Comparison of ENCODE assay signal across 1 cellular context in genomic region chr19:35739275-35740107, GRCh38.
A peak's percentile ranks its signal among the peaks of the same experiment; 100 is the strongest.
TF ChIP-seq lines count a peak whose summit lies in the region.

No MANE protein-coding gene starts in this region.

TF ChIP-seq in HepG2, 621 proteins besides CTCF, POLR2A, EP300 and RAD21:
- TF ChIP-seq ZNF501 (CRISPR knock-in tag; IDR thresholded peaks at IDR 0.05) (no peak), PAF1 (CRISPR knock-in tag; IDR thresholded peaks at IDR 0.05) (0 out of 2 replicates have a peak, but pooled peaks have one; percentile 30), ZNF280D (CRISPR knock-in tag; IDR thresholded peaks at IDR 0.05) (no peak), SMYD3 (CRISPR knock-in tag; IDR thresholded peaks at IDR 0.05) (no peak), MLLT10 (CRISPR knock-in tag; IDR thresholded peaks at IDR 0.05) (no peak), RBFOX2 (IDR thresholded peaks at IDR 0.05; ENCODE audit: low read depth, low read length) (peak; percentile 58; the same call in 1 of the 2 replicates), RBM22 (optimal IDR thresholded peaks at IDR 0.05; ENCODE audit: low read length) (peak; percentile 34), KAT8 (CRISPR knock-in tag; IDR thresholded peaks at IDR 0.05) (no peak), HBP1 (CRISPR knock-in tag; IDR thresholded peaks at IDR 0.05; ENCODE audit: low read depth) (no peak), DNMT1 (CRISPR knock-in tag; IDR thresholded peaks at IDR 0.05) (no peak), TOE1 (CRISPR knock-in tag; IDR thresholded peaks at IDR 0.05) (no peak), POLR2G (IDR thresholded peaks at IDR 0.05; ENCODE audit: low read depth, low read length) (peak; percentile 49), DMAP1 (CRISPR knock-in tag; IDR thresholded peaks at IDR 0.05) (no peak), AGO1 (IDR thresholded peaks at IDR 0.05; ENCODE audit: low read depth, low read length, poor library complexity, severe bottlenecking) (peak; percentile 8), TARDBP (CRISPR knock-in tag; IDR thresholded peaks at IDR 0.05) (no peak), SATB2 (CRISPR knock-in tag; IDR thresholded peaks at IDR 0.05) (no peak), RFXANK (CRISPR knock-in tag; IDR thresholded peaks at IDR 0.05) (no peak), ZNF350 (CRISPR knock-in tag; IDR thresholded peaks at IDR 0.05; ENCODE audit: borderline replicate concordance, low read depth) (0 out of 2 replicates have a peak, but pooled peaks have one; percentile 11), AHR (CRISPR knock-in tag; IDR thresholded peaks at IDR 0.05) (no peak), HNF1B (CRISPR knock-in tag; IDR thresholded peaks at IDR 0.05) (no peak), ZNF101 (CRISPR knock-in tag; IDR thresholded peaks at IDR 0.05; ENCODE audit: borderline replicate concordance, low read depth) (no peak), AGO2 (optimal IDR thresholded peaks at IDR 0.05; ENCODE audit: low read depth, low read length) (peak; percentile 95), ELF3 (CRISPR knock-in tag; IDR thresholded peaks at IDR 0.05) (no peak), ADNP (CRISPR knock-in tag; IDR thresholded peaks at IDR 0.05) (no peak), ZNF576 (CRISPR knock-in tag; IDR thresholded peaks at IDR 0.05) (no peak), ZNF709 (CRISPR knock-in tag; IDR thresholded peaks at IDR 0.05) (no peak; the same call in 1 of the 2 replicates), HNRNPL (IDR thresholded peaks at IDR 0.05; ENCODE audit: low read depth, low read length) (0 out of 2 replicates have a peak, but pooled peaks have one; percentile 46), U2AF2 (IDR thresholded peaks at IDR 0.05; ENCODE audit: low read depth, low read length) (no peak), HNRNPH1 (optimal IDR thresholded peaks at IDR 0.05; ENCODE audit: low read depth, low read length) (no peak), ZNF510 (CRISPR knock-in tag; IDR thresholded peaks at IDR 0.05; ENCODE audit: low read depth) (no peak)
